Comparison of ENCODE assay signal across 19 cellular contexts in genomic region chr14:65558363-65558762, GRCh38.
A peak's percentile ranks its signal among the peaks of the same experiment; 100 is the strongest.
DNase-seq lines count a peak whose midpoint lies in the region; ATAC-seq, FAIRE-seq and TF ChIP-seq lines count a peak whose summit lies in the region.
"Had no signal": no experiment of that assay in that cellular context is flagged by ENCODE, and none has a peak within 500 bp of the region (broad histone marks: within the 10 kb centered on the region; RNA-seq: fewer than 3 reads in every experiment).

No MANE protein-coding gene starts in this region.

- H3K4me2 ChIP-seq in SK-N-SH = no peak overlapping the region

- no peaks in the 10 kb centered on the region for H3K4me1 ChIP-seq in SK-N-SH (ENCODE audit: control insufficient read depth in 1 of 2, insufficient read depth in 2 of 2, low read depth in 1 of 2, low read length in 1 of 2)

- H3K36me3 ChIP-seq in SK-N-SH (replicated peaks in 1 of 2; ENCODE audit: control insufficient read depth in 1 of 2, insufficient read depth in 2 of 2, low read length in 1 of 2) = peaks cover 0 to 2% of the 10 kb centered on the region in 2 experiments

- no peaks in the 10 kb centered on the region for H3K9me2 ChIP-seq in SK-N-SH

- no peak overlapping the region for H2AFZ ChIP-seq in SK-N-SH (ENCODE audit: low read depth)

- H3K4me3 ChIP-seq in SK-N-SH (ENCODE audit: low read depth in 2 of 2, low read length in 1 of 2) = no peak overlapping the region

- DNase-seq in SK-N-SH (no peak), left ventricle myocardium superior (no peak), Right ventricle myocardium inferior (ENCODE audit: missing footprints) (no peak), HTR-8/SVneo (ENCODE audit: insufficient read length, low spot score) (no peak), urothelium cell line (ENCODE audit: low spot score) (no peak), iPS-NIHi7 (ENCODE audit: extremely low spot score) (no peak)
- DNase-seq: C1 segment of cervical spinal cord; Calu3; CD4-positive, alpha-beta memory T cell; COR-L47; DMS53; DMS79 treated with DMSO at 0.1 percent for 48 hours; GF-D8; H7; HCEC 1CT had no signal

- H3K27ac ChIP-seq in SK-N-SH (ENCODE audit: low read depth in 2 of 2, low read length in 1 of 2) = no peak overlapping the region

- 57% methylated on average over 2 of the region's 2 CpGs for WGBS in SK-N-SH (ENCODE audit: low lambda C conversion rate)

- intact Hi-C loops in left ventricle myocardium superior (cut with micrococcal nuclease) (no loop called here), Right ventricle myocardium inferior (cut with DNase I) (no loop called here)

- peak; percentile 45; the same call in 2 of the 3 replicates for ATAC-seq in SK-N-SH treated with all-trans-retinoic acid at 6 μM for 48 hours
- ATAC-seq in left ventricle myocardium superior = peak; percentile 35
- ATAC-seq in Right ventricle myocardium inferior = no peak
- no peak for ATAC-seq in HG02642 (IDR thresholded peaks at IDR 0.05; ENCODE audit: poor library complexity, unreplicated experiment)

- H3K79me2 ChIP-seq in SK-N-SH (ENCODE audit: insufficient read depth) = peaks cover 59% of the 10 kb centered on the region

- CTCF ChIA-PET in SK-N-SH (lab: Yijun Ruan, JAX) = no interaction called here

- H3K9ac ChIP-seq in SK-N-SH = no peak overlapping the region

- POLR2A ChIA-PET in SK-N-SH (lab: Yijun Ruan, JAX) = no interaction called here

- TF ChIP-seq RAD21 in SK-N-SH (IDR thresholded peaks at IDR 0.05; ENCODE audit: low read length) = no peak

- no peak for TF ChIP-seq EP300 in SK-N-SH (IDR thresholded peaks at IDR 0.05; ENCODE audit: borderline replicate concordance in 1 of 2, low read depth in 1 of 2, low read length in 1 of 2)

- H3K9me3 ChIP-seq in SK-N-SH = no peaks in the 10 kb centered on the region

- FAIRE-seq in HTR-8/SVneo (lab: Jason Lieb, UNC) = peak; percentile 82
- FAIRE-seq in urothelium cell line (lab: Jason Lieb, UNC) = peak; percentile 20
- FAIRE-seq: GM12891, H1 had no signal

- TF ChIP-seq CTCF in SK-N-SH (IDR thresholded peaks at IDR 0.05) = no peak

- H3K27me3 ChIP-seq in SK-N-SH (ENCODE audit: insufficient read depth) = no peaks in the 10 kb centered on the region

- H3F3A ChIP-seq in SK-N-SH (replicated peaks; ENCODE audit: insufficient read depth) = no peaks in the 10 kb centered on the region

- no peaks in the 10 kb centered on the region; the same call in 1 of the 2 replicates for H4K20me1 ChIP-seq in SK-N-SH (ENCODE audit: insufficient read depth)

TF ChIP-seq in SK-N-SH treated with all-trans-retinoic acid at 6 μM for 48 hours, 23 proteins besides CTCF, POLR2A, EP300 and RAD21:
- TF ChIP-seq, protein P1, sequence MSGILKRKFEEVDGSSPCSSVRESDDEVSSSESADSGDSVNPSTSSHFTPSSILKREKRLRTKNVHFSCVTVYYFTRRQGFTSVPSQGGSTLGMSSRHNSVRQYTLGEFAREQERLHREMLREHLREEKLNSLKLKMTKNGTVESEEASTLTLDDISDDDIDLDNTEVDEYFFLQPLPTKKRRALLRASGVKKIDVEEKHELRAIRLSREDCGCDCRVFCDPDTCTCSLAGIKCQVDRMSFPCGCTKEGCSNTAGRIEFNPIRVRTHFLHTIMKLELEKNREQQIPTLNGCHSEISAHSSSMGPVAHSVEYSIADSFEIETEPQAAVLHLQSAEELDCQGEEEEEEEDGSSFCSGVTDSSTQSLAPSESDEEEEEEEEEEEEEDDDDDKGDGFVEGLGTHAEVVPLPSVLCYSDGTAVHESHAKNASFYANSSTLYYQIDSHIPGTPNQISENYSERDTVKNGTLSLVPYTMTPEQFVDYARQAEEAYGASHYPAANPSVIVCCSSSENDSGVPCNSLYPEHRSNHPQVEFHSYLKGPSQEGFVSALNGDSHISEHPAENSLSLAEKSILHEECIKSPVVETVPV (CRISPR knock-in tag; IDR thresholded peaks at IDR 0.05) = 0 out of 2 replicates have a peak, but pooled peaks have one; percentile 13
- TF ChIP-seq ISL1 (CRISPR knock-in tag; IDR thresholded peaks at IDR 0.05) (peak; percentile 72), RARB (CRISPR knock-in tag; IDR thresholded peaks at IDR 0.05) (no peak)

TF ChIP-seq in SK-N-SH, 30 proteins besides CTCF, POLR2A, EP300 and RAD21:
- TF ChIP-seq FOXJ3 (CRISPR knock-in tag; IDR thresholded peaks at IDR 0.05) = no peak
- TF ChIP-seq USF1 (IDR thresholded peaks at IDR 0.05; ENCODE audit: borderline replicate concordance, low read depth) = no peak
- no peak for TF ChIP-seq SIN3A (IDR thresholded peaks at IDR 0.05; ENCODE audit: borderline replicate concordance, low read depth, low read length)
- no peak for TF ChIP-seq TAF1 (IDR thresholded peaks at IDR 0.05; ENCODE audit: borderline replicate concordance, low read depth, low read length)
- TF ChIP-seq NFIC (IDR thresholded peaks at IDR 0.05; ENCODE audit: borderline replicate concordance) = no peak
- no peak for TF ChIP-seq SMC3 (IDR thresholded peaks at IDR 0.05; ENCODE audit: low read depth, low read length)
- TF ChIP-seq IRF3 (IDR thresholded peaks at IDR 0.05; ENCODE audit: low read depth, low read length) = no peak
- no peak for TF ChIP-seq ELF1 (IDR thresholded peaks at IDR 0.05)
- TF ChIP-seq JUND (IDR thresholded peaks at IDR 0.05) = no peak
- no peak for TF ChIP-seq RCOR1 (IDR thresholded peaks at IDR 0.05; ENCODE audit: low read length)
- TF ChIP-seq FOSL2 (IDR thresholded peaks at IDR 0.05; ENCODE audit: borderline replicate concordance, low read depth) = no peak
- TF ChIP-seq POLR2AphosphoS5 (IDR thresholded peaks at IDR 0.05; ENCODE audit: low read depth, low read length) = no peak
- TF ChIP-seq MAX (IDR thresholded peaks at IDR 0.05; ENCODE audit: low read depth) = no peak
- no peak for TF ChIP-seq GATA2 (CRISPR knock-in tag; IDR thresholded peaks at IDR 0.05)

Comparison
In these comparisons a context has a peak if more than half of its experiments do, and no peak if none do; other contexts are left out.
1. ATAC-seq: peak in SK-N-SH treated with all-trans-retinoic acid at 6 μM for 48 hours (single experiment) and left ventricle myocardium superior (single experiment); none in Right ventricle myocardium inferior (single experiment) and HG02642 (single experiment).